ENCODE assay signal across 20 cellular contexts in genomic region chr10:101289541-101289940, GRCh38.
"Had no signal": no experiment of that assay in that cellular context is flagged by ENCODE, and none has a peak within 500 bp of the region (broad histone marks: within the 10 kb centered on the region; RNA-seq: fewer than 3 reads in every experiment).

No MANE protein-coding gene starts in this region.

- H3K36me3 Mint-ChIP-seq: activated naive CD4-positive, alpha-beta T cell treated with anti-CD3 and anti-CD28 coated beads, Interleukin-2, amount 50 U/mL, for 72 hours had no signal

- ATAC-seq: activated naive CD4-positive, alpha-beta T cell treated with anti-CD3 and anti-CD28 coated beads, Interleukin-2, amount 50 U/mL, for 72 hours; left lobe of liver; pancreas; stimulated activated naive CD8-positive, alpha-beta T cell treated with anti-CD3 and anti-CD28 coated beads, Interleukin-15, amount 100 ng/mL, for 72 hours had no signal

- DNase-seq: activated CD4-positive, alpha-beta T cell treated with anti-CD3 and anti-CD28 coated beads, Interleukin-2, amount 50 U/mL, for 4 hours; activated CD4-positive, CD25-positive, alpha-beta regulatory T cell treated with anti-CD3 and anti-CD28 coated beads, Interleukin-2, amount 50 U/mL, for 72 hours; activated effector memory CD4-positive, alpha-beta T cell treated with anti-CD3 and anti-CD28 coated beads, Interleukin-2, amount 50 U/mL, for 16 hours; activated T-cell treated with anti-CD3 and anti-CD28 coated beads, Interleukin-2, amount 50 U/mL, for 24 hours; aorta; dorsolateral prefrontal cortex; esophagus squamous epithelium; foreskin fibroblast; head of caudate nucleus; mesenchymal stem cell; pancreas; stimulated activated CD4-positive, alpha-beta T cell treated with anti-CD3 and anti-CD28 coated beads, Interleukin-4, amount 100 ng/mL, for 4 hours; stimulated activated naive CD8-positive, alpha-beta T cell treated with anti-CD3 and anti-CD28 coated beads, Interleukin-15, amount 100 ng/mL, for 72 hours had no signal

- H3K36me3 ChIP-seq: esophagus squamous epithelium, pancreas, thoracic aorta, vagina had no signal

- H3K27ac Mint-ChIP-seq: activated naive CD4-positive, alpha-beta T cell treated with anti-CD3 and anti-CD28 coated beads, Interleukin-2, amount 50 U/mL, for 72 hours; activated T-cell treated with anti-CD3 and anti-CD28 coated beads, Interleukin-2, amount 50 U/mL, for 24 hours; stimulated activated naive CD8-positive, alpha-beta T cell treated with anti-CD3 and anti-CD28 coated beads, Interleukin-15, amount 100 ng/mL, for 72 hours; T-helper 2 cell treated with Interferon-gamma antibody and Interleukin-4, amounts not matched to agents 5 μg/mL and 100 μg/mL, for 36 hours had no signal

- H3K9me3 Mint-ChIP-seq: activated naive CD4-positive, alpha-beta T cell treated with anti-CD3 and anti-CD28 coated beads, Interleukin-2, amount 50 U/mL, for 72 hours; activated T-cell treated with anti-CD3 and anti-CD28 coated beads, Interleukin-2, amount 50 U/mL, for 24 hours; stimulated activated naive CD8-positive, alpha-beta T cell treated with anti-CD3 and anti-CD28 coated beads, Interleukin-15, amount 100 ng/mL, for 72 hours; T-helper 2 cell treated with Interferon-gamma antibody and Interleukin-4, amounts not matched to agents 5 μg/mL and 100 μg/mL, for 36 hours had no signal

- FAIRE-seq: bronchial epithelial cell, islet of Langerhans, pancreas had no signal

- H3K27me3 ChIP-seq: vagina had no signal

- H3K4me3 Mint-ChIP-seq: activated T-cell treated with anti-CD3 and anti-CD28 coated beads, Interleukin-2, amount 50 U/mL, for 24 hours; stimulated activated naive CD8-positive, alpha-beta T cell treated with anti-CD3 and anti-CD28 coated beads, Interleukin-15, amount 100 ng/mL, for 72 hours; T-helper 2 cell treated with Interferon-gamma antibody and Interleukin-4, amounts not matched to agents 5 μg/mL and 100 μg/mL, for 36 hours had no signal

- H3K27ac ChIP-seq: esophagus squamous epithelium, pancreas, thoracic aorta, vagina had no signal

- H3K4me3 ChIP-seq: dorsolateral prefrontal cortex, esophagus squamous epithelium, pancreas, thoracic aorta, vagina had no signal

- H3K9me3 ChIP-seq: esophagus squamous epithelium, pancreas, thoracic aorta, vagina had no signal
